Comparison of ENCODE assay signal across 1 cellular context in the genomic region with DNA sequence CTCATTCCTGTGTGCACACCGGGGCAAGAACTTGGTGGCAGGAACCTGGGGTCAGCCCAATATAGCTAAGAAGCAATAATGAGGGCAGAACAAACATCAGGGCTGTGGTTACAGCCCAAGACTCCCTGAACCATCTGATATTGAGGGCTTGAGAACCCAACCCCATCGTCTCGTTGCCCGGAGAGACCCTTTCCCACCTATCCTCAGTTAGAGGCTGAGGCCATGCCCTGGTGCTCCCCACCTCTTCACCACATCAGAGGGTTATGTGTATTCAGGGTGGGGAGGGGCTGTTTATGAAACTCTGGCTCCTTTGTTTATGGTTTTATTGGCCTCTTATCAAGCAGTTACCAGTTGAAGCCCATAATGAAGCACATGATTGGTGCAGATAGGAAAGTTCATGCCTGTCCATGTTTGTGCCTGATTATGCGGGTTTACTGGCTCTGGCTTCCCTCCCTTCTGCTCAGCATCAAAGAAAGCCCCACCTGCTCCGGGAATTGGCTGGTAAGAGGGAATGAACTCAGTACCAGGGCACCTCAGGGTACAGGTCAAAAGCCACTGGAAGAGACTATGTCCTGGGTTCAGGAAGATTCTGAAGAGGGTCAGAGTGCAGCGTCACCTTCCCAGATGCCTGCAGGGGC.
TF ChIP-seq lines count a peak whose summit lies in the region.

No MANE protein-coding gene starts in this region.

TF ChIP-seq in IMR-90, 13 proteins besides CTCF, POLR2A, EP300 and RAD21:
- TF ChIP-seq FOS (IDR thresholded peaks at IDR 0.05; ENCODE audit: low read depth, low read length) (no peak), RCOR1 (IDR thresholded peaks at IDR 0.05; ENCODE audit: insufficient replicate concordance, low read length) (no peak), MAFK (IDR thresholded peaks at IDR 0.05; ENCODE audit: low read depth, low read length) (no peak)
- TF ChIP-seq, protein P1, sequence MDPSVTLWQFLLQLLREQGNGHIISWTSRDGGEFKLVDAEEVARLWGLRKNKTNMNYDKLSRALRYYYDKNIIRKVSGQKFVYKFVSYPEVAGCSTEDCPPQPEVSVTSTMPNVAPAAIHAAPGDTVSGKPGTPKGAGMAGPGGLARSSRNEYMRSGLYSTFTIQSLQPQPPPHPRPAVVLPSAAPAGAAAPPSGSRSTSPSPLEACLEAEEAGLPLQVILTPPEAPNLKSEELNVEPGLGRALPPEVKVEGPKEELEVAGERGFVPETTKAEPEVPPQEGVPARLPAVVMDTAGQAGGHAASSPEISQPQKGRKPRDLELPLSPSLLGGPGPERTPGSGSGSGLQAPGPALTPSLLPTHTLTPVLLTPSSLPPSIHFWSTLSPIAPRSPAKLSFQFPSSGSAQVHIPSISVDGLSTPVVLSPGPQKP (IDR thresholded peaks at IDR 0.05; ENCODE audit: borderline replicate concordance, low read depth, low read length) = no peak
